24 cellular contexts compared by ENCODE assay signal in the genomic region with DNA sequence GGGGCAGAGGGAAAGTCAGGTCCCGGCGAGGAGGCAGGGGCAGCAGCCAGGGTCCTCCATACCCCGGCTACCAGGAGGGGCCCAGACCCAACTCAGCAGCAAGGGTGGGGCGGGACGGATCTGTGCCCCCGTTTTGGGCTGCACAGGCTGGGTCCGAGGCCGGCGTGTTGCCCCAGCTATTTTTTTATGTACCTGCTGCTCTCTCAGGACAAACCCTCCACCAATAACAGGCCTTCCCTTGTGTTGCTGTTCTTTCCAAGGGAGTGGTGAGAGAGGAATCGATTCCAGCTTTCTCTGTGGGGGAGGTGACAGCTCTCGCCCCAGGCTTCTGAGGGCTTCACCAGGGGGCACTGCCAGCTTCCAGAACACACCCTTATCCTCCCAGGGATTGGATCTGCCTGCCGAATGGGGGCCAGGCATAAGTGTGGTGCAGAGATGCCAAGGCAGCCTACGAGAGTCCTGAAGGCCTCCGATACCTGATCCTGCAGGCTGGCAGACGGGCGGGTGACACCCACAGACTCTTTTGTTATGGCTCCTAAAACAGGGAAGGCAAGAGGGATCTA. TPM values are rescaled to one million over a fixed set of nuclear protein-coding genes. Genes with fewer than 3 reads are reported as not detected.
DNase-seq lines count a peak whose midpoint lies in the region; ATAC-seq and TF ChIP-seq lines count a peak whose summit lies in the region.
"Had no signal": no experiment of that assay in that cellular context is flagged by ENCODE, and none has a peak within 500 bp of the region (broad histone marks: within the 10 kb centered on the region; RNA-seq: fewer than 3 reads in every experiment).

No MANE protein-coding gene starts in this region.

- no peak overlapping the region for H3K4me3 Mint-ChIP-seq in mesothelial cell of epicardium
- H3K4me3 Mint-ChIP-seq in activated T-helper 1 cell treated with anti-CD3 and anti-CD28 coated beads, Interleukin-12 subunit alpha, Interleukin-12 subunit beta, Interleukin-2, Interleukin-4 antibody, amounts not matched to agents 30 ng/mL and 10 ng/mL and 1 ng/mL, durations not matched to agents 14 hours and 24 hours and 36 hours: no peak overlapping the region
- H3K4me3 Mint-ChIP-seq: activated CD4-positive, alpha-beta T cell treated with anti-CD3 and anti-CD28 coated beads for 36 hours; activated naive CD8-positive, alpha-beta T cell treated with anti-CD3 and anti-CD28 coated beads for 36 hours; activated T-helper 17 cell treated with anti-CD3 and anti-CD28 coated beads, Interleukin-2, amount 50 U/mL, for 72 hours; memory B cell; naive thymus-derived CD4-positive, alpha-beta T cell had no signal

- peaks cover 41% of the 10 kb centered on the region for H3K4me1 ChIP-seq in body of pancreas

- peak in 2 of 3 donors; percentile 14 to 22 for TF ChIP-seq POLR2A in body of pancreas (IDR thresholded peaks at IDR 0.05)

- no peak overlapping the region for H3K4me3 ChIP-seq in body of pancreas
- H3K4me3 ChIP-seq: coronary artery, GM23248, skin epidermis, upper lobe of right lung had no signal

- H3K9me3 Mint-ChIP-seq in mesothelial cell of epicardium: no peaks in the 10 kb centered on the region
- no peaks in the 10 kb centered on the region for H3K9me3 Mint-ChIP-seq in activated T-helper 1 cell treated with anti-CD3 and anti-CD28 coated beads, Interleukin-12 subunit alpha, Interleukin-12 subunit beta, Interleukin-2, Interleukin-4 antibody, amounts not matched to agents 30 ng/mL and 10 ng/mL and 1 ng/mL, durations not matched to agents 14 hours and 24 hours and 36 hours
- H3K9me3 Mint-ChIP-seq: activated naive CD8-positive, alpha-beta T cell treated with anti-CD3 and anti-CD28 coated beads for 36 hours; activated T-helper 17 cell treated with anti-CD3 and anti-CD28 coated beads, Interleukin-2, amount 50 U/mL, for 72 hours; memory B cell; naive thymus-derived CD4-positive, alpha-beta T cell had no signal

- H3K27me3 ChIP-seq in body of pancreas: no peaks in the 10 kb centered on the region
- H3K27me3 ChIP-seq: upper lobe of right lung had no signal

- peak in 2 of 7 experiments; percentile 18 to 28 for TF ChIP-seq CTCF in body of pancreas (IDR thresholded peaks at IDR 0.05)
- no peak for TF ChIP-seq CTCF in mesothelial cell of epicardium (IDR thresholded peaks at IDR 0.05; ENCODE audit: unreplicated experiment)

- H3K36me3 Mint-ChIP-seq in mesothelial cell of epicardium: no peaks in the 10 kb centered on the region
- H3K36me3 Mint-ChIP-seq in activated T-helper 1 cell treated with anti-CD3 and anti-CD28 coated beads, Interleukin-12 subunit alpha, Interleukin-12 subunit beta, Interleukin-2, Interleukin-4 antibody, amounts not matched to agents 30 ng/mL and 10 ng/mL and 1 ng/mL, durations not matched to agents 14 hours and 24 hours and 36 hours (ENCODE audit: low read depth): peaks cover 2% of the 10 kb centered on the region
- H3K36me3 Mint-ChIP-seq: activated naive CD8-positive, alpha-beta T cell treated with anti-CD3 and anti-CD28 coated beads for 36 hours; naive thymus-derived CD4-positive, alpha-beta T cell had no signal

- DNase-seq in DMS 273 (lab: John Stamatoyannopoulos, UW; ENCODE audit: unreplicated experiment): peak; percentile 43
- no peak for DNase-seq in DMS 273 treated with DMSO at 0.1 percent for 48 hours (lab: John Stamatoyannopoulos, UW)
- peak in 3 of 4 donors; percentile 43 to 57 (median 53) for DNase-seq in body of pancreas
- no peak for DNase-seq in mesothelial cell of epicardium (ENCODE audit: low spot score in 2 of 2, unreplicated experiment in 2 of 2)
- no peak for DNase-seq in activated T-helper 1 cell treated with anti-CD3 and anti-CD28 coated beads, Interleukin-12 subunit alpha, Interleukin-12 subunit beta, Interleukin-2, Interleukin-4 antibody, amounts not matched to agents 30 ng/mL and 10 ng/mL and 1 ng/mL, durations not matched to agents 14 hours and 24 hours and 36 hours (ENCODE audit: low spot score)
- DNase-seq: 8988T; activated CD4-positive, alpha-beta T cell treated with anti-CD3 and anti-CD28 coated beads for 36 hours; activated naive CD8-positive, alpha-beta T cell treated with anti-CD3 and anti-CD28 coated beads for 36 hours; GM23248; naive thymus-derived CD4-positive, alpha-beta T cell; NCI-H1436 treated with DMSO at 0.1 percent for 48 hours; NCI-H774; OCI-M1; SHP77; stimulated activated naive CD8-positive, alpha-beta T cell treated with anti-CD3 and anti-CD28 coated beads, Interleukin-15, Interleukin-2, amounts not matched to agents 100 U/mL and 50 U/mL, for 24 hours; upper lobe of right lung had no signal

- peak overlapping the region; percentile 39 for H3K27ac Mint-ChIP-seq in mesothelial cell of epicardium
- H3K27ac Mint-ChIP-seq in activated T-helper 1 cell treated with anti-CD3 and anti-CD28 coated beads, Interleukin-12 subunit alpha, Interleukin-12 subunit beta, Interleukin-2, Interleukin-4 antibody, amounts not matched to agents 30 ng/mL and 10 ng/mL and 1 ng/mL, durations not matched to agents 14 hours and 24 hours and 36 hours: no peak overlapping the region
- H3K27ac Mint-ChIP-seq: activated CD4-positive, alpha-beta T cell treated with anti-CD3 and anti-CD28 coated beads for 36 hours; activated naive CD8-positive, alpha-beta T cell treated with anti-CD3 and anti-CD28 coated beads for 36 hours; activated T-helper 17 cell treated with anti-CD3 and anti-CD28 coated beads, Interleukin-2, amount 50 U/mL, for 72 hours; memory B cell; naive thymus-derived CD4-positive, alpha-beta T cell had no signal

- peaks cover 5% of the 10 kb centered on the region for H3K4me1 Mint-ChIP-seq in mesothelial cell of epicardium
- no peaks in the 10 kb centered on the region for H3K4me1 Mint-ChIP-seq in activated T-helper 1 cell treated with anti-CD3 and anti-CD28 coated beads, Interleukin-12 subunit alpha, Interleukin-12 subunit beta, Interleukin-2, Interleukin-4 antibody, amounts not matched to agents 30 ng/mL and 10 ng/mL and 1 ng/mL, durations not matched to agents 14 hours and 24 hours and 36 hours (ENCODE audit: low read depth)
- H3K4me1 Mint-ChIP-seq: activated CD4-positive, alpha-beta T cell treated with anti-CD3 and anti-CD28 coated beads for 36 hours; activated naive CD8-positive, alpha-beta T cell treated with anti-CD3 and anti-CD28 coated beads for 36 hours; activated T-helper 17 cell treated with anti-CD3 and anti-CD28 coated beads, Interleukin-2, amount 50 U/mL, for 72 hours had no signal

- no peaks in the 10 kb centered on the region for H3K36me3 ChIP-seq in body of pancreas (replicated peaks in 1 of 2; ENCODE audit: insufficient read depth in 1 of 2, low read depth in 2 of 2)
- H3K36me3 ChIP-seq: upper lobe of right lung had no signal

- H3K9me3 ChIP-seq in body of pancreas: no peaks in the 10 kb centered on the region
- H3K9me3 ChIP-seq: upper lobe of right lung had no signal

- intact Hi-C loops in body of pancreas (cut with DNase I): no loop called here
- intact Hi-C loops in activated T-helper 1 cell treated with anti-CD3 and anti-CD28 coated beads, Interleukin-12 subunit alpha, Interleukin-12 subunit beta, Interleukin-2, Interleukin-4 antibody, amounts not matched to agents 30 ng/mL and 10 ng/mL and 1 ng/mL, durations not matched to agents 14 hours and 24 hours and 36 hours (cut with micrococcal nuclease): no loop called here

- H3K27ac ChIP-seq in body of pancreas: peak overlapping the region; percentile 39 to 87 (median 83)
- peak overlapping the region; percentile 72 for H3K27ac ChIP-seq in temporal lobe (ENCODE audit: low read depth, low read length)
- H3K27ac ChIP-seq: coronary artery, GM23248, upper lobe of right lung had no signal

- WGBS in body of pancreas, 2 donors: 68 to 72% methylated on average over 10 to 15 of the region's 16 CpGs

- ATAC-seq in body of pancreas: peak; percentile 15
- ATAC-seq in GM21723 (IDR thresholded peaks at IDR 0.05; ENCODE audit: unreplicated experiment): no peak
- ATAC-seq in HG02981 (IDR thresholded peaks at IDR 0.05; ENCODE audit: unreplicated experiment): no peak
- ATAC-seq: activated CD4-positive, alpha-beta T cell treated with anti-CD3 and anti-CD28 coated beads for 36 hours; activated T-helper 17 cell treated with anti-CD3 and anti-CD28 coated beads, Interleukin-2, amount 50 U/mL, for 72 hours; naive thymus-derived CD4-positive, alpha-beta T cell; stimulated activated naive CD8-positive, alpha-beta T cell treated with anti-CD3 and anti-CD28 coated beads, Interleukin-15, Interleukin-2, amounts not matched to agents 100 U/mL and 50 U/mL, for 24 hours; upper lobe of right lung had no signal

- peaks cover 3% of the 10 kb centered on the region for H3K27me3 Mint-ChIP-seq in mesothelial cell of epicardium (ENCODE audit: low read depth)
- peaks cover 17% of the 10 kb centered on the region for H3K27me3 Mint-ChIP-seq in activated T-helper 1 cell treated with anti-CD3 and anti-CD28 coated beads, Interleukin-12 subunit alpha, Interleukin-12 subunit beta, Interleukin-2, Interleukin-4 antibody, amounts not matched to agents 30 ng/mL and 10 ng/mL and 1 ng/mL, durations not matched to agents 14 hours and 24 hours and 36 hours (ENCODE audit: insufficient read depth)

RNA-seq across cellular contexts. Expression of a gene that starts 22.3 kb away (rescaled TPM):
- total RNA-seq in body of pancreas (1 to 10 TPM; 3.1 to 3.6 TPM), mesothelial cell of epicardium (0.20 to 0.23 TPM (median 0.22 TPM) in 3 replicates), temporal lobe (18.2 TPM)
- total RNA-seq in activated T-helper 1 cell treated with anti-CD3 and anti-CD28 coated beads, Interleukin-12 subunit alpha, Interleukin-12 subunit beta, Interleukin-2, Interleukin-4 antibody, amounts not matched to agents 30 ng/mL and 10 ng/mL and 1 ng/mL, durations not matched to agents 14 hours and 24 hours and 36 hours: 1.0 TPM in 2 replicates
- total RNA-seq: kidney epithelial cell had no signal

RNA-seq across cellular contexts. Expression of a gene that starts 27.1 kb away (rescaled TPM):
- 10 to 100 TPM; 34.8 to 77.8 TPM for total RNA-seq in body of pancreas
- total RNA-seq in mesothelial cell of epicardium: 63.8 to 74.5 TPM (median 71.2 TPM) in 3 replicates
- total RNA-seq in temporal lobe: 23.1 TPM
- 49.4 and 61.3 TPM in 2 replicates for total RNA-seq in activated T-helper 1 cell treated with anti-CD3 and anti-CD28 coated beads, Interleukin-12 subunit alpha, Interleukin-12 subunit beta, Interleukin-2, Interleukin-4 antibody, amounts not matched to agents 30 ng/mL and 10 ng/mL and 1 ng/mL, durations not matched to agents 14 hours and 24 hours and 36 hours

RNA-seq across cellular contexts. Expression of a gene that starts 39.0 kb away (rescaled TPM):
- total RNA-seq in body of pancreas (10 to 100 TPM; 17.1 to 36.3 TPM), mesothelial cell of epicardium (17.3 to 24.8 TPM (median 24.5 TPM) in 3 replicates), temporal lobe (8.4 TPM)
- 43.9 and 44.0 TPM in 2 replicates for total RNA-seq in activated T-helper 1 cell treated with anti-CD3 and anti-CD28 coated beads, Interleukin-12 subunit alpha, Interleukin-12 subunit beta, Interleukin-2, Interleukin-4 antibody, amounts not matched to agents 30 ng/mL and 10 ng/mL and 1 ng/mL, durations not matched to agents 14 hours and 24 hours and 36 hours

RNA-seq across cellular contexts. Expression of a gene that starts 52.1 kb away (rescaled TPM):
- total RNA-seq in body of pancreas: 10 to 100 TPM in 1 of 2 donors, 1 to 10 TPM in 1; 9.6 to 18.1 TPM
- total RNA-seq in mesothelial cell of epicardium: 97.9 to 99.3 TPM (median 98.9 TPM) in 3 replicates
- total RNA-seq in temporal lobe: 2.5 TPM
- 45.6 and 47.0 TPM in 2 replicates for total RNA-seq in activated T-helper 1 cell treated with anti-CD3 and anti-CD28 coated beads, Interleukin-12 subunit alpha, Interleukin-12 subunit beta, Interleukin-2, Interleukin-4 antibody, amounts not matched to agents 30 ng/mL and 10 ng/mL and 1 ng/mL, durations not matched to agents 14 hours and 24 hours and 36 hours

Comparison
In these comparisons a context has a peak if more than half of its experiments do, and no peak if none do; other contexts are left out.
1. DNase-seq: peak in DMS 273 (single experiment) and body of pancreas (3 of 4); none in DMS 273 treated with DMSO at 0.1 percent for 48 hours (single experiment), mesothelial cell of epicardium (0 of 2) and activated T-helper 1 cell treated with anti-CD3 and anti-CD28 coated beads, Interleukin-12 subunit alpha, Interleukin-12 subunit beta, Interleukin-2, Interleukin-4 antibody, amounts not matched to agents 30 ng/mL and 10 ng/mL and 1 ng/mL, durations not matched to agents 14 hours and 24 hours and 36 hours (single experiment).